ENCODE assay signal across 1 cellular context in the genomic region with DNA sequence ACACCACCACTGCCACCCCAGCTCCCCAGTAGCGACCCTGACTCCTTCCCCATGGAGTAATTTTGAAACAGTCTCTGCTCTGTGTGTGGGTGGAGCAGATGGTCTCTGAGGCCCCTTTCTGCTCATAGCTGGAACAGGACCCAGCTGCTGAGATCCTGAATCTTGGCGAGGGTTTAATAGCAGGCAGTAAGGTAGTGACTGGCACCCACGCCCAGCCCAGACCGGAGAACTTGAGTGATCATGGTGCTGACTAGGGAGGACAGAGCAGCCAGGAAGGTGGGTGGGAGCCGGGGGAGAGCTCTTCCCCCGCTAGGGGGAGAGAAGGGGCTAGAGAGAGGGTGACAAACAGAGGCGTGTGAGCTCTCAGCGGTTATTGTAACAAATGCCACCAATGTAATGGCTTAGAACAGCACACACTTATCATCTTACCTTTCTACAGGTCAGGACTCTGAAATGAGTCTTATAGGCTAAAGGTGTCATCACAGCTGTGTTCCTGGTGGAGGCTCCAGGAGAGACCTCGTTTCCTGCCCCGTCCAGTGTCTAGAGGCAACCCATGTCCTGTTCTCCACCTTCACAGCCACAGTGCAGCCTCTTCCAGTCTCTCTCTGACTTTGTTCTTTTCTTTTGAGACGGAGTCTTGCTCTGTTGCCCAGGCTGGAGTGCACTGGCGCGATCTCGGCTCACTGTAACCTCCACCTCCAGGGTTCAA.
TF ChIP-seq lines count a peak whose summit lies in the region.

No MANE protein-coding gene starts in this region.

TF ChIP-seq in GM12878, 131 proteins besides CTCF, POLR2A, EP300 and RAD21:
- TF ChIP-seq CHD1 (IDR thresholded peaks at IDR 0.05; ENCODE audit: low read depth, low read length) (no peak), IKZF1 (conservative IDR thresholded peaks at IDR 0.05) (no peak), CHD2 (IDR thresholded peaks at IDR 0.05; ENCODE audit: borderline replicate concordance, low read depth, low read length) (no peak), TCF12 (IDR thresholded peaks at IDR 0.05; ENCODE audit: low read depth, low read length) (peak; percentile 57; the same call in 1 of the 2 replicates)
TF ChIP-seq in GM12878: peak in this region for 1.
